In the genomic region with DNA sequence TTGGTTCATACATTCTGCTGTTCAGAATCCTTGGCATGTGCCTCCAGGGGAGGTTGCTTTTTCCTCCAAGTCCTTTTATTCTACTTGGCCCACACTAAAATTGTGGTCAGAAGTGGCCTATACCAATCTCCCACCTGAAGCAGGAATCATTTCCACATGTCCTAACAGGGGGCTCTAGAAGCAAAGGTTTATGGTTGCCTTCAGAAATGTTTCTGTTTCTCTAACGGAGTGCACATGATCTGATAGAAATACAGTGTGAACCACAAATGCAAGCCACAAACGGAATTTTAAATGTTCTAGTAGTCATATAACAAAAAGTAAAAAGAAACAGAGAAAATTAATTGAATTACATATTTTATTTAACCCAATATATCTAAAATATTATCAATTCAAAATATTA, we compare ENCODE assay signal across 18 cellular contexts. TPM values are rescaled to one million over a fixed set of nuclear protein-coding genes. Genes with fewer than 3 reads are reported as not detected.
A peak's percentile ranks its signal among the peaks of the same experiment; 100 is the strongest.
DNase-seq lines count a peak whose midpoint lies in the region; ATAC-seq and TF ChIP-seq lines count a peak whose summit lies in the region.
"Had no signal": no experiment of that assay in that cellular context is flagged by ENCODE, and none has a peak within 500 bp of the region (broad histone marks: within the 10 kb centered on the region; RNA-seq: fewer than 3 reads in every experiment).

No MANE protein-coding gene starts in this region.

- H3K4me3 ChIP-seq in colonic mucosa: no peak overlapping the region
- H3K4me3 ChIP-seq in skeletal muscle satellite cell (ENCODE audit: low read length): peak overlapping the region; percentile 93
- H3K4me3 ChIP-seq in right atrium auricular region: no peak overlapping the region
- H3K4me3 ChIP-seq: SJSA1, suprapubic skin had no signal

- H3K27me3 Mint-ChIP-seq in activated CD4-positive, alpha-beta T cell treated with anti-CD3 and anti-CD28 coated beads for 36 hours: peaks cover 43% of the 10 kb centered on the region
- H3K27me3 Mint-ChIP-seq in T-cell: peaks cover 0 to 6% of the 10 kb centered on the region in 2 donors
- peaks cover 5% of the 10 kb centered on the region for H3K27me3 Mint-ChIP-seq in osteocyte (ENCODE audit: unreplicated experiment)

- H3K9me3 Mint-ChIP-seq in activated CD4-positive, alpha-beta T cell treated with anti-CD3 and anti-CD28 coated beads for 36 hours (ENCODE audit: low read depth): peaks cover 14% of the 10 kb centered on the region
- H3K9me3 Mint-ChIP-seq in T-cell (peaks cover 8 to 18% (median 8%) of the 10 kb centered on the region in 3 donors), osteocyte (ENCODE audit: unreplicated experiment) (peaks cover 8% of the 10 kb centered on the region)

- peak overlapping the region; percentile 95 for H3K4me2 ChIP-seq in skeletal muscle satellite cell (ENCODE audit: low read length)

- peaks cover 17% of the 10 kb centered on the region for H3K36me3 Mint-ChIP-seq in activated CD4-positive, alpha-beta T cell treated with anti-CD3 and anti-CD28 coated beads for 36 hours (ENCODE audit: low read depth)
- H3K36me3 Mint-ChIP-seq in T-cell: peaks cover 48% of the 10 kb centered on the region
- peaks cover 15% of the 10 kb centered on the region for H3K36me3 Mint-ChIP-seq in osteocyte (ENCODE audit: unreplicated experiment)

- H3K4me3 Mint-ChIP-seq in activated CD4-positive, alpha-beta T cell treated with anti-CD3 and anti-CD28 coated beads for 36 hours: peak overlapping the region; percentile 30
- H3K4me3 Mint-ChIP-seq in T-cell: peak overlapping the region; percentile 99 to 100 (median 99)
- no peak overlapping the region for H3K4me3 Mint-ChIP-seq in osteocyte (ENCODE audit: unreplicated experiment)

- no peak overlapping the region for H3K27ac Mint-ChIP-seq in activated CD4-positive, alpha-beta T cell treated with anti-CD3 and anti-CD28 coated beads for 36 hours
- peak overlapping the region; percentile 79 to 87 for H3K27ac Mint-ChIP-seq in T-cell
- H3K27ac Mint-ChIP-seq in osteocyte (ENCODE audit: unreplicated experiment): no peak overlapping the region

- no peak for ATAC-seq in activated CD4-positive, alpha-beta T cell treated with anti-CD3 and anti-CD28 coated beads for 36 hours
- ATAC-seq in T-cell (replicated peaks in 1 of 4): no peak
- ATAC-seq: esophagus mucosa had no signal

- H3K27me3 ChIP-seq in colonic mucosa: no peaks in the 10 kb centered on the region
- no peaks in the 10 kb centered on the region for H3K27me3 ChIP-seq in skeletal muscle satellite cell (ENCODE audit: control insufficient read depth, insufficient read depth, low read length)
- H3K27me3 ChIP-seq in right atrium auricular region: no peaks in the 10 kb centered on the region
- H3K27me3 ChIP-seq: SJSA1 had no signal

- no peak for DNase-seq in activated CD4-positive, alpha-beta T cell treated with anti-CD3 and anti-CD28 coated beads for 36 hours
- no peak for DNase-seq in activated CD4-positive, alpha-beta T cell treated with anti-CD3 and anti-CD28 coated beads, Interleukin-2, amount 50 U/mL, for 48 hours
- no peak for DNase-seq in T-cell
- DNase-seq in colonic mucosa: no peak
- DNase-seq in right atrium auricular region (ENCODE audit: low spot score): no peak
- no peak for DNase-seq in GM19238 (ENCODE audit: insufficient read length, low spot score)
- DNase-seq in osteocyte (ENCODE audit: extremely low spot score, unreplicated experiment): no peak
- DNase-seq: 8988T; activated CD8-positive, alpha-beta memory T cell treated with anti-CD3 and anti-CD28 coated beads, Interleukin-2, amount 50 U/mL, for 48 hours; aorta; COR-L47; cortex of kidney; NCI-H446 treated with DMSO at 0.1 percent for 48 hours; stimulated activated CD4-positive, alpha-beta T cell treated with anti-CD3 and anti-CD28 coated beads, Interleukin-15, amount 100 ng/mL, for 24 hours had no signal

- intact Hi-C loops in activated CD4-positive, alpha-beta T cell treated with anti-CD3 and anti-CD28 coated beads for 36 hours (cut with DNase I, micrococcal nuclease): loop anchor here in 1 of 2 experiments (5.0 kb wide), 1 partner anchor 34 kb away; no protein-coding TSS in a partner anchor
- intact Hi-C loops in colonic mucosa (cut with DNase I): no loop called here

- H3K36me3 ChIP-seq in colonic mucosa (no peaks in the 10 kb centered on the region), skeletal muscle satellite cell (ENCODE audit: insufficient read depth, low read length) (peaks cover 33% of the 10 kb centered on the region), right atrium auricular region (no peaks in the 10 kb centered on the region)
- H3K36me3 ChIP-seq: SJSA1, suprapubic skin had no signal

- peaks cover 37% of the 10 kb centered on the region for H3K4me1 Mint-ChIP-seq in activated CD4-positive, alpha-beta T cell treated with anti-CD3 and anti-CD28 coated beads for 36 hours
- H3K4me1 Mint-ChIP-seq in T-cell: peaks cover 66 to 83% (median 76%) of the 10 kb centered on the region in 3 donors
- peaks cover 14% of the 10 kb centered on the region for H3K4me1 Mint-ChIP-seq in osteocyte (ENCODE audit: unreplicated experiment)

- TF ChIP-seq CTCF in colonic mucosa (IDR thresholded peaks at IDR 0.05): no peak
- TF ChIP-seq CTCF in right atrium auricular region (IDR thresholded peaks at IDR 0.05): no peak
- TF ChIP-seq CTCF in osteocyte (IDR thresholded peaks at IDR 0.05): no peak

- H3K4me1 ChIP-seq in colonic mucosa: no peaks in the 10 kb centered on the region
- H3K4me1 ChIP-seq in skeletal muscle satellite cell (ENCODE audit: control insufficient read depth, insufficient read depth, low read length): peaks cover 40% of the 10 kb centered on the region
- peaks cover 0 to 23% of the 10 kb centered on the region in 2 donors for H3K4me1 ChIP-seq in right atrium auricular region

- H3K27ac ChIP-seq in colonic mucosa (peak overlapping the region; percentile 3), right atrium auricular region (no peak overlapping the region)
- H3K27ac ChIP-seq: SJSA1, suprapubic skin had no signal

- CTCF ChIA-PET in activated CD4-positive, alpha-beta T cell treated with anti-CD3 and anti-CD28 coated beads for 36 hours (lab: Charles Lee): interaction anchor here (0.9 to 1.9 kb wide), 4 partner anchors 8 to 143 kb away, joined by 3 to 11 read pairs (median 7); no protein-coding TSS in a partner anchor
- CTCF ChIA-PET in T-cell (lab: Charles Lee): interaction anchor here in 1 of 2 donors (0.6 kb wide), 1 partner anchor 578 kb away, joined by 3 read pairs; no protein-coding TSS in a partner anchor

- H3K9me3 ChIP-seq in colonic mucosa (no peaks in the 10 kb centered on the region), skeletal muscle satellite cell (replicated peaks; ENCODE audit: low read length) (peaks cover 4% of the 10 kb centered on the region), right atrium auricular region (peaks cover 0 to 17% of the 10 kb centered on the region in 2 donors)
- H3K9me3 ChIP-seq: SJSA1 had no signal

- POLR2A ChIA-PET in activated CD4-positive, alpha-beta T cell treated with anti-CD3 and anti-CD28 coated beads for 36 hours (lab: Charles Lee): no interaction called here
- POLR2A ChIA-PET in T-cell (lab: Charles Lee): interaction anchor here in 1 of 2 donors (0.6 kb wide), 1 partner anchor 382 kb away, joined by 10 read pairs; no protein-coding TSS in a partner anchor

- H3K9ac ChIP-seq in colonic mucosa (ENCODE audit: low read depth in 2 of 2, low read length in 2 of 2) (no peak overlapping the region), skeletal muscle satellite cell (ENCODE audit: low read depth, low read length) (peak overlapping the region; percentile 21)

RNA-seq across cellular contexts. Expression of a gene that starts 3.9 kb away (rescaled TPM):
- total RNA-seq in activated CD4-positive, alpha-beta T cell treated with anti-CD3 and anti-CD28 coated beads for 36 hours: 1 to 10 TPM; 2.4 TPM
- total RNA-seq in T-cell (10 to 100 TPM; 38.8 to 68.0 (median 54.7) TPM), colonic mucosa (1 to 10 TPM; 4.3 to 6.6 TPM), right atrium auricular region (1 to 10 TPM in 1 of 2 donors, under 1 TPM in 1; 0.44 to 1.5 TPM), osteocyte (2.1 and 2.4 TPM in 2 replicates)
- total RNA-seq in skeletal muscle satellite cell (2012; rRNA removed): 29.2 and 31.2 TPM in 2 replicates

RNA-seq across cellular contexts. Expression of a gene that starts 50.6 kb away (rescaled TPM):
- total RNA-seq in activated CD4-positive, alpha-beta T cell treated with anti-CD3 and anti-CD28 coated beads for 36 hours: not detected
- total RNA-seq in T-cell (1 to 10 TPM; 1.8 to 8.9 (median 5.2) TPM), colonic mucosa (10 to 100 TPM; 14.4 to 32.3 TPM), right atrium auricular region (under 1 TPM; 0.28 to 0.89 TPM), osteocyte (not detected in 2 replicates)
- 1.3 and 1.8 TPM in 2 replicates for total RNA-seq in skeletal muscle satellite cell (2012; rRNA removed)
- total RNA-seq: esophagus mucosa, SJSA1 had no signal

Comparison
In these comparisons a context has a peak if more than half of its experiments do, and no peak if none do; other contexts are left out.
1. H3K27ac Mint-ChIP-seq: peak in T-cell (2 of 2); none in activated CD4-positive, alpha-beta T cell treated with anti-CD3 and anti-CD28 coated beads for 36 hours (single experiment) and osteocyte (single experiment).
2. RNA of a gene that starts 3.9 kb away (total RNA-seq): 38.8 to 68.0 TPM in T-cell; 4.3 to 6.6 TPM in colonic mucosa, 2.4 TPM in activated CD4-positive, alpha-beta T cell treated with anti-CD3 and anti-CD28 coated beads for 36 hours, 2.1 to 2.4 TPM in osteocyte and 0.44 to 1.5 TPM in right atrium auricular region; every median in the first group is over 4 times any median in the second.